1 cellular context compared by ENCODE assay signal in the genomic region with DNA sequence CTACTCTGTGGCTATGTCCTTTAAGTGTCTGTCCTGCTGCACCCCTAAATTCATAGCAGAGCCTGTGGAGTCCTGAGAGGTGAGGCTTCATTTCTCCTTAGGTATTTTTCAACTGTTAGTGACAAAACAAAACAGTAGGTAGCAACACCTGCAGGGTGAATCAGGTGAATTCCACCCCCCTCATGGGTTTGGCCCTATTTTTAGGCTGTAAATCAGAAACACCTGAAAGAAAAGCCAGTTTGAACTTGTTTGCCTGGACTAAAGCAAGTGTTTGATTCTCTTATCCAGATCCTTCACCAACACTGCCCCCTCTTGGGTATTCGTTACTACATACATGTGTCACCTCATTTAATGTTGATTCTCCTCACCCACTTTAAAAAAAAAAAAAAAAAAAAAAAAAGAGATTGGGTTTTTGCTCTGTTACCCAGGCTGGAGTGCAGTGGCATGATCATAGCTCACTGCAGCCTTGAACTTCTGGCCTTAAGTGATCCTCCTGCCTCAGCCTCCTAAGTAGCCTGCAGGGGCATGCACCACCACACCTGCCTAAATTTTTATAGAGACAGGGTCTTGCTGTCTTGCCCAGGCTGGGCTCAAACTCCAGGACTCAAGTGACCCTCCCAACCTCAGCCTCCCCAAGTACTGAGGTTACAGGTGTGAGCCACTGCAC.
TF ChIP-seq lines count a peak whose summit lies in the region.

No MANE protein-coding gene starts in this region.

TF ChIP-seq in GM23338, 12 proteins besides CTCF, POLR2A, EP300 and RAD21 (continued from another document):
- TF ChIP-seq ZNF462 (CRISPR knock-in tag; IDR thresholded peaks at IDR 0.05): no peak
- TF ChIP-seq STAT1 (IDR thresholded peaks at IDR 0.05; ENCODE audit: unreplicated experiment): no peak
- TF ChIP-seq POLR2AphosphoS5 (IDR thresholded peaks at IDR 0.05; ENCODE audit: low read depth): no peak
- TF ChIP-seq EZH2 (IDR thresholded peaks at IDR 0.05; ENCODE audit: low read depth, unreplicated experiment): no peak
TF ChIP-seq in GM23338: peak in this region for 0.
